Comparison of ENCODE assay signal across 9 cellular contexts in the genomic region with DNA sequence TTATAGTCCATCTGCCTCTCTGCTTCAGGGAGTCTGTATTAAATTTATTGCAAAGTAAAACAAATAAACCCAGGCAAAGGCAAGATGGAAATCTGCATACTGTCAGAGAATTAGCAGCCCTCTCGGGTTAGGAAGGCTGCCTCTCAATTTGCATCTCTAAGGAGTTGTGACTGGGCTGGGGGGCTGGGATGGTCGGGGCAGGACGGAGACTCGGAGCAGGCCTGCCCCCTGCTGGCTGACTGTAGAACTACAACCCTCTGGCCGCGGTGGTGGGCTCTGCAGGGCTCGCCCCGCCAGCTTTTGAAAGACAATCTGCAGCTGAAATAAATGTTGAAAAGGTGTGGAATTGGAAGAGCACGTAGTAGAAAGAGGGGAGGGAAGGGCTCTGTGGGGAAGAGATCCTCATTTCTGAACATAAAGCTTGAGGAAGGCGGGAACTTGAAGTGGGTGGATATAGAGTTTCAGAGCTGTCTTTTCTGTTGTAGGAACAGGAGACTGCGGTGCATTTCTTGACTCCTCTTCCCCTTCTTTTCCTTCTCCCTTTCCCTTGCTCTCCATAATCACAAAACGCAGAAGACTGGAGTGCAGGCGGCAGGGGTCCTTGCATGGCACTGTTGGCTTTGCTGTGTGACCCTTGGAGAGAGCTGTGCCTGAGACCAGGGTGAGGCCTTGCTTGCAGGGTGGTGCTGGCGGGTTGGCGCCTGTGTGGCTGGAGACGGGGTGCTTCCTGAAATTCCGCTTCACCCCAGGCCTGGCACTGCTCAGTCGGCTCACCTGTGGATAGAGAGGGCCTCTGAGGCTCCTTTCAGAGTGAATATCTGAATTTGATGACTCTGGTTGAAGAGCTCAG. TPM values are rescaled to one million over a fixed set of nuclear protein-coding genes. Genes with fewer than 3 reads are reported as not detected.
DNase-seq lines count a peak whose midpoint lies in the region; ATAC-seq lines count a peak whose summit lies in the region.
"Had no signal": no experiment of that assay in that cellular context is flagged by ENCODE, and none has a peak within 500 bp of the region (broad histone marks: within the 10 kb centered on the region; RNA-seq: fewer than 3 reads in every experiment).

No MANE protein-coding gene starts in this region.

- H3K27ac Mint-ChIP-seq in CD8-positive, alpha-beta memory T cell: peak overlapping the region in 1 of 8 donors; percentile 58
- no peak overlapping the region for H3K27ac Mint-ChIP-seq in effector memory CD8-positive, alpha-beta T cell
- H3K27ac Mint-ChIP-seq in stimulated activated naive CD8-positive, alpha-beta T cell treated with anti-CD3 and anti-CD28 coated beads, Interleukin-15, amount 100 ng/mL, for 72 hours: no peak overlapping the region
- H3K27ac Mint-ChIP-seq: T-helper 1 cell treated with Interleukin-12 subunit alpha and Interleukin-12 subunit beta and Interleukin-4 antibody, amounts not matched to agents 30 μg/mL and 1 μg/mL, for 36 hours had no signal

- H3K36me3 Mint-ChIP-seq in CD8-positive, alpha-beta memory T cell: no peaks in the 10 kb centered on the region
- peaks cover 3% of the 10 kb centered on the region for H3K36me3 Mint-ChIP-seq in effector memory CD8-positive, alpha-beta T cell (ENCODE audit: insufficient read depth)

- H3K9me3 ChIP-seq in CD8-positive, alpha-beta memory T cell (ENCODE audit: low read length): no peaks in the 10 kb centered on the region

- H3K4me3 ChIP-seq in CD8-positive, alpha-beta memory T cell (ENCODE audit: low read length): no peak overlapping the region

- H3K27me3 Mint-ChIP-seq in CD8-positive, alpha-beta memory T cell: peaks cover 19 to 73% of the 10 kb centered on the region in 2 donors
- H3K27me3 Mint-ChIP-seq in effector memory CD8-positive, alpha-beta T cell: peaks cover 58 to 74% of the 10 kb centered on the region in 2 donors
- H3K27me3 Mint-ChIP-seq in stimulated activated naive CD8-positive, alpha-beta T cell treated with anti-CD3 and anti-CD28 coated beads, Interleukin-15, amount 100 ng/mL, for 72 hours: peaks cover 51% of the 10 kb centered on the region

- no peak overlapping the region for H3K27ac ChIP-seq in CD8-positive, alpha-beta memory T cell (ENCODE audit: low read depth, low read length)

- no peaks in the 10 kb centered on the region for H3K9me3 Mint-ChIP-seq in CD8-positive, alpha-beta memory T cell
- H3K9me3 Mint-ChIP-seq in effector memory CD8-positive, alpha-beta T cell: no peaks in the 10 kb centered on the region
- no peaks in the 10 kb centered on the region for H3K9me3 Mint-ChIP-seq in stimulated activated naive CD8-positive, alpha-beta T cell treated with anti-CD3 and anti-CD28 coated beads, Interleukin-15, amount 100 ng/mL, for 72 hours
- H3K9me3 Mint-ChIP-seq: T-helper 1 cell treated with Interleukin-12 subunit alpha and Interleukin-12 subunit beta and Interleukin-4 antibody, amounts not matched to agents 30 μg/mL and 1 μg/mL, for 36 hours had no signal

- CTCF ChIA-PET in CD8-positive, alpha-beta memory T cell (lab: Charles Lee): interaction anchor here (0.7 to 4.2 kb wide), 26 partner anchors 9 to 266 kb away, joined by 3 to 30 read pairs (median 5); a partner anchor contains a TSS

- peak; percentile 41 to 70 (median 54) for DNase-seq in CD8-positive, alpha-beta memory T cell
- DNase-seq in M059J (ENCODE audit: low read depth) (peak; percentile 18), mucosa of gallbladder (ENCODE audit: low spot score) (peak; percentile 20)
- peak; percentile 60 for DNase-seq in activated CD4-positive, alpha-beta T cell treated with anti-CD3 and anti-CD28 coated beads, Interleukin-2, amount 50 U/mL, for 1 hour
- DNase-seq in effector memory CD8-positive, alpha-beta T cell: peak; percentile 54 to 58 (median 58)
- peak; percentile 47 to 60 for DNase-seq in stimulated activated naive CD8-positive, alpha-beta T cell treated with anti-CD3 and anti-CD28 coated beads, Interleukin-15, amount 100 ng/mL, for 72 hours

- no peaks in the 10 kb centered on the region for H3K4me1 ChIP-seq in CD8-positive, alpha-beta memory T cell (ENCODE audit: insufficient read depth, low read length)

- ATAC-seq in GM21381 (IDR thresholded peaks at IDR 0.05; ENCODE audit: unreplicated experiment) (peak; percentile 85), GM18907 (IDR thresholded peaks at IDR 0.05; ENCODE audit: unreplicated experiment) (no peak)
- peak; percentile 94 for ATAC-seq in effector memory CD8-positive, alpha-beta T cell (replicated peaks)
- ATAC-seq in stimulated activated naive CD8-positive, alpha-beta T cell treated with anti-CD3 and anti-CD28 coated beads, Interleukin-15, amount 100 ng/mL, for 72 hours: peak; percentile 83

- H3K4me1 Mint-ChIP-seq in CD8-positive, alpha-beta memory T cell: peaks cover 4 to 5% (median 5%) of the 10 kb centered on the region in 3 donors
- peaks cover 4 to 5% of the 10 kb centered on the region in 2 donors for H3K4me1 Mint-ChIP-seq in effector memory CD8-positive, alpha-beta T cell (ENCODE audit: low read depth in 2 of 2)
- H3K4me1 Mint-ChIP-seq in stimulated activated naive CD8-positive, alpha-beta T cell treated with anti-CD3 and anti-CD28 coated beads, Interleukin-15, amount 100 ng/mL, for 72 hours: peaks cover 6% of the 10 kb centered on the region

- POLR2A ChIA-PET in CD8-positive, alpha-beta memory T cell (lab: Charles Lee): no interaction called here

- H3K36me3 ChIP-seq in CD8-positive, alpha-beta memory T cell (ENCODE audit: insufficient read depth, low read length): no peaks in the 10 kb centered on the region

- no peak overlapping the region for H3K4me3 Mint-ChIP-seq in CD8-positive, alpha-beta memory T cell
- no peak overlapping the region for H3K4me3 Mint-ChIP-seq in effector memory CD8-positive, alpha-beta T cell
- H3K4me3 Mint-ChIP-seq in stimulated activated naive CD8-positive, alpha-beta T cell treated with anti-CD3 and anti-CD28 coated beads, Interleukin-15, amount 100 ng/mL, for 72 hours: no peak overlapping the region
- H3K4me3 Mint-ChIP-seq: T-helper 1 cell treated with Interleukin-12 subunit alpha and Interleukin-12 subunit beta and Interleukin-4 antibody, amounts not matched to agents 30 μg/mL and 1 μg/mL, for 36 hours had no signal

- peaks cover 20% of the 10 kb centered on the region for H3K27me3 ChIP-seq in CD8-positive, alpha-beta memory T cell (ENCODE audit: insufficient read depth, low read length, poor library complexity, severe bottlenecking)

RNA-seq across cellular contexts. Expression of a gene that starts 22.6 kb away (rescaled TPM):
- total RNA-seq in CD8-positive, alpha-beta memory T cell: not detected
- not detected for polyA plus RNA-seq in CD8-positive, alpha-beta memory T cell
- not detected in 2 replicates for total RNA-seq in M059J (2014; rRNA removed; shearing (Covaris generic))
- total RNA-seq in mucosa of gallbladder: 5.1 TPM

RNA-seq across cellular contexts. Expression of a gene that starts 30.5 kb away (rescaled TPM):
- total RNA-seq in CD8-positive, alpha-beta memory T cell: 10 to 100 TPM; 22.5 to 25.5 TPM
- polyA plus RNA-seq in CD8-positive, alpha-beta memory T cell: 36.6 TPM
- total RNA-seq in M059J (2014; rRNA removed; shearing (Covaris generic)): 24.0 and 32.7 TPM in 2 replicates
- total RNA-seq in mucosa of gallbladder: 18.7 TPM
